Comparison of ENCODE assay signal across 23 cellular contexts in genomic region chr12:2454778-2455177, GRCh38.
"Had no signal": no experiment of that assay in that cellular context is flagged by ENCODE, and none has a peak within 500 bp of the region (broad histone marks: within the 10 kb centered on the region; RNA-seq: fewer than 3 reads in every experiment).

No MANE protein-coding gene starts in this region.

- DNase-seq: KBM-7, NCI-H1092, NCI-H1105 treated with DMSO at 0.1 percent for 48 hours, NCI-H1417 treated with DMSO at 0.1 percent for 48 hours, NCI-H146, NCI-H1694 treated with DMSO at 0.1 percent for 48 hours, NCI-H1930, NCI-H2081, NCI-H2107, NCI-H2171, NCI-H226, NCI-H446, NCI-H510A, NCI-H524 treated with DMSO at 0.1 percent for 48 hours, NCI-H69, NCI-H774, PC-3, SHP77 treated with DMSO at 0.1 percent for 48 hours, SJCRH30 had no signal

- H3K4me1 ChIP-seq: SJCRH30 had no signal

- H3K4me3 ChIP-seq: SJCRH30 had no signal

- H3K27ac ChIP-seq: RWPE1, SJCRH30 had no signal

- ATAC-seq: Panc1, PC-3, Right ventricle myocardium inferior, SK-N-SH treated with all-trans-retinoic acid at 6 μM for 48 hours had no signal

- H3K9me3 ChIP-seq: SJCRH30 had no signal

- H3K36me3 ChIP-seq: SJCRH30 had no signal
